In genomic region chrX:24169211-24169610, GRCh38 we compare ENCODE assay signal across 10 cellular contexts. TPM values are rescaled to one million over a fixed set of nuclear protein-coding genes. Genes with fewer than 3 reads are reported as not detected.
DNase-seq lines count a peak whose midpoint lies in the region; ATAC-seq, FAIRE-seq and TF ChIP-seq lines count a peak whose summit lies in the region.
"Had no signal": no experiment of that assay in that cellular context is flagged by ENCODE, and none has a peak within 500 bp of the region (broad histone marks: within the 10 kb centered on the region; RNA-seq: fewer than 3 reads in every experiment).

No MANE protein-coding gene starts in this region.

- H3K27me3 ChIP-seq in keratinocyte (ENCODE audit: control insufficient read depth, extremely low read depth, insufficient read depth, low read length) = no peaks in the 10 kb centered on the region
- H3K27me3 ChIP-seq in esophagus muscularis mucosa = no peaks in the 10 kb centered on the region
- H3K27me3 ChIP-seq in mammary epithelial cell (ENCODE audit: insufficient read depth, low read length) = no peaks in the 10 kb centered on the region

- dilution Hi-C loops in keratinocyte (cut with MboI; ENCODE audit: extremely low pct_ligation_motif_present, low sequenced_read_pairs) (no loop called here), mammary epithelial cell (cut with HindIII; ENCODE audit: low sequenced_read_pairs) (no loop called here)

- H3K9ac ChIP-seq in keratinocyte (ENCODE audit: control insufficient read depth, extremely low read depth, insufficient read depth, low read length) = no peak overlapping the region
- H3K9ac ChIP-seq in mammary epithelial cell (ENCODE audit: insufficient read depth, low read length) = no peak overlapping the region

- H3K27ac ChIP-seq in keratinocyte (ENCODE audit: control insufficient read depth, insufficient read depth, low read length) = peak overlapping the region; percentile 26
- H3K27ac ChIP-seq in esophagus muscularis mucosa (replicated peaks in 1 of 4) = no peak overlapping the region
- no peak overlapping the region for H3K27ac ChIP-seq in mammary epithelial cell (ENCODE audit: insufficient read depth, low read depth, low read length)

- H2AFZ ChIP-seq in keratinocyte (ENCODE audit: control insufficient read depth, low read length) = no peak overlapping the region
- no peak overlapping the region for H2AFZ ChIP-seq in mammary epithelial cell (ENCODE audit: low read depth, low read length)

- no peak for TF ChIP-seq EP300 in esophagus muscularis mucosa (IDR thresholded peaks at IDR 0.05)

- peaks cover 17% of the 10 kb centered on the region for H3K4me1 ChIP-seq in keratinocyte (ENCODE audit: control insufficient read depth, extremely low read depth, insufficient read depth, low read length)
- peaks cover 44 to 81% (median 67%) of the 10 kb centered on the region in 4 donors for H3K4me1 ChIP-seq in esophagus muscularis mucosa
- peaks cover 12% of the 10 kb centered on the region for H3K4me1 ChIP-seq in mammary epithelial cell (ENCODE audit: insufficient read depth, low read length)

- peaks cover 92% of the 10 kb centered on the region for H3K79me2 ChIP-seq in keratinocyte (ENCODE audit: control insufficient read depth, insufficient read depth, low read length)
- peaks cover 95% of the 10 kb centered on the region for H3K79me2 ChIP-seq in mammary epithelial cell (ENCODE audit: insufficient read depth, low read length)

- BruUV-seq in mammary epithelial cell (replicated peaks; lab: Mats Ljungman, UMichigan) = no TSS peak

- H3K36me3 ChIP-seq in keratinocyte (ENCODE audit: control insufficient read depth in 2 of 2, extremely low read depth in 1 of 2, insufficient read depth in 2 of 2, low read length in 2 of 2) = peaks cover 2 to 4% of the 10 kb centered on the region in 2 experiments
- H3K36me3 ChIP-seq in esophagus muscularis mucosa = peaks cover 0 to 18% (median 13%) of the 10 kb centered on the region in 4 donors
- H3K36me3 ChIP-seq in mammary epithelial cell (ENCODE audit: insufficient read depth, low read length) = peaks cover 11% of the 10 kb centered on the region

- WGBS in esophagus muscularis mucosa = 63% methylated on average over 3 of the region's 3 CpGs
- WGBS in mammary epithelial cell (ENCODE audit: low coverage, missing lambda C conversion rate) = 94% methylated on average over 3 of the region's 3 CpGs

- TF ChIP-seq CTCF in keratinocyte (optimal IDR thresholded peaks at IDR 0.05 in 1 of 3, IDR thresholded peaks at IDR 0.05 in 1 of 3, conservative IDR thresholded peaks at IDR 0.05 in 1 of 3; ENCODE audit: extremely low read depth in 1 of 3, insufficient read depth in 2 of 3, low read length in 3 of 3) = no peak
- TF ChIP-seq CTCF in esophagus muscularis mucosa (IDR thresholded peaks at IDR 0.05) = no peak
- TF ChIP-seq CTCF in mammary epithelial cell (conservative IDR thresholded peaks at IDR 0.05 in 1 of 2, IDR thresholded peaks at IDR 0.05 in 1 of 2; ENCODE audit: extremely low read depth in 1 of 2, insufficient read depth in 1 of 2, low read depth in 1 of 2, low read length in 2 of 2) = no peak

- ATAC-seq in GM18505 (IDR thresholded peaks at IDR 0.05; ENCODE audit: unreplicated experiment) = peak; percentile 70
- peak; percentile 70 for ATAC-seq in GM21528 (IDR thresholded peaks at IDR 0.05; ENCODE audit: low FRiP score, unreplicated experiment)
- peak; percentile 61 for ATAC-seq in HG03558 (IDR thresholded peaks at IDR 0.05; ENCODE audit: extremely low read depth, unreplicated experiment)

- TF ChIP-seq POLR2A in GM18505 (IDR thresholded peaks at IDR 0.05; ENCODE audit: borderline replicate concordance, extremely low read depth, insufficient read depth, insufficient read length) (no peak), esophagus muscularis mucosa (IDR thresholded peaks at IDR 0.05; ENCODE audit: low read depth) (no peak)

- H3K4me2 ChIP-seq in keratinocyte (ENCODE audit: control insufficient read depth, extremely low read depth, insufficient read depth, low read depth, low read length) = no peak overlapping the region
- H3K4me2 ChIP-seq in mammary epithelial cell (ENCODE audit: insufficient read depth, low read depth, low read length) = no peak overlapping the region

- CTCF ChIA-PET in mammary epithelial cell (lab: Charles Lee; ENCODE audit: low non-redundant PET) = no interaction called here

- H4K20me1 ChIP-seq in keratinocyte (ENCODE audit: control insufficient read depth, extremely low read depth, insufficient read depth, low read length) (peaks cover 22% of the 10 kb centered on the region), mammary epithelial cell (ENCODE audit: insufficient read depth, low read length) (peaks cover 8% of the 10 kb centered on the region)

- H3K4me3 ChIP-seq in keratinocyte (ENCODE audit: control insufficient read depth in 2 of 3, extremely low read depth in 1 of 3, insufficient read depth in 2 of 3, low read depth in 1 of 3, low read length in 3 of 3) = no peak overlapping the region
- H3K4me3 ChIP-seq in esophagus muscularis mucosa = no peak overlapping the region
- no peak overlapping the region for H3K4me3 ChIP-seq in mammary epithelial cell (replicated peaks in 1 of 3; ENCODE audit: insufficient read depth in 1 of 3, low read depth in 2 of 3, low read length in 3 of 3)

- H3K9me3 ChIP-seq in keratinocyte (ENCODE audit: control insufficient read depth, low read depth, low read length) (no peaks in the 10 kb centered on the region), esophagus muscularis mucosa (no peaks in the 10 kb centered on the region), mammary epithelial cell (replicated peaks; ENCODE audit: insufficient read depth, low read length) (no peaks in the 10 kb centered on the region)

- intact Hi-C loops in esophagus muscularis mucosa (cut with DNase I) = loop anchor here (5.0 kb wide), 1 partner anchor 38 kb away; no protein-coding TSS in a partner anchor
- intact Hi-C loops in mammary epithelial cell (cut with micrococcal nuclease) = no loop called here

- H3K9me1 ChIP-seq in keratinocyte (ENCODE audit: control insufficient read depth, extremely low read depth, insufficient read depth, low read length) = peaks cover 3% of the 10 kb centered on the region

- in situ Hi-C loops in mammary epithelial cell (cut with MboI; ENCODE audit: low sequenced_read_pairs in 2 of 2) = no loop called here

- DNase-seq in keratinocyte (ENCODE audit: low read depth, low spot score) (no peak), esophagus muscularis mucosa (ENCODE audit: extremely low spot score) (no peak), AG08395 (ENCODE audit: low spot score) (no peak), pons (ENCODE audit: low spot score) (no peak), mammary epithelial cell (no peak)
- DNase-seq: activated CD4-positive, CD25-positive, alpha-beta regulatory T cell had no signal

- no peak for FAIRE-seq in keratinocyte (lab: Jason Lieb, UNC)
- FAIRE-seq: H1 had no signal

RNA-seq across cellular contexts. Expression of gene ZFX, which starts 19.7 kb away (rescaled TPM):
- polyA plus RNA-seq in keratinocyte = 18.0 to 31.8 TPM (median 24.3 TPM) in 3 replicates
- 28.7 TPM for polyA plus RNA-seq in keratinocyte (2011; ENCODE audit: low read depth)
- polyA plus RNA-seq in keratinocyte (2011; cell fraction: cytosol; rRNA removed) = 9.6 and 18.8 TPM in 2 replicates
- 33.0 and 39.9 TPM in 2 replicates for polyA plus RNA-seq in keratinocyte (2011; cell fraction: nucleus; rRNA removed)
- 14.8 and 19.0 TPM in 2 replicates for polyA plus RNA-seq in keratinocyte (2012; ENCODE audit: low replicate concordance)
- 17.2 to 122 TPM (median 77.4 TPM) in 3 replicates for polyA minus RNA-seq in keratinocyte
- polyA minus RNA-seq in keratinocyte (2011; cell fraction: cytosol; rRNA and poly(A)+ RNA removed) = 27.0 TPM
- 52.3 and 103 TPM in 2 replicates for polyA minus RNA-seq in keratinocyte (2011; cell fraction: nucleus; rRNA and poly(A)+ RNA removed)
- 10 to 100 TPM; 52.3 to 75.6 (median 66.4) TPM for total RNA-seq in esophagus muscularis mucosa
- 10 to 100 TPM; 51.0 to 55.2 TPM for total RNA-seq in mammary epithelial cell
- polyA plus RNA-seq in mammary epithelial cell = 23.5 TPM
- 59.2 TPM for polyA minus RNA-seq in mammary epithelial cell
